32 cellular contexts compared by ENCODE assay signal in the genomic region with DNA sequence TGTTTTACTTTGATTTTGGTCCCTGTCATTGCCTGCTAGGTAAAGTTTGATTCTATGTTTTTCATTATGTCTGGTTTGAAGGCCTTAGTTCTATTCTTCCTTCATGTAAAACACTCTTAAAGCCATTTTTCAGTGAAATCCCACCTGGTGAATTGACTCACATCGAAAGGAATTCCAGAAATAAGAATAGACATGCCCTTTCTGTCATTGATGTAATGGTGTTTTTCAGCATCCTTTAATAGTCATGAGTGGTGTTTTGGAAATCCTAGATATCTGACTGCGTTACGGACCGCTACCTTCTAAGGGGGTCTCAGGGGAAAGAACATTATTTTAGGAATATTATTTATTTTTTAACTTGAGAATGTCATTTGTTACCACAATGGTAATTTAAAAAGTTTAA.
"Had no signal": no experiment of that assay in that cellular context is flagged by ENCODE, and none has a peak within 500 bp of the region (broad histone marks: within the 10 kb centered on the region; RNA-seq: fewer than 3 reads in every experiment).

No MANE protein-coding gene starts in this region.

- H3K27ac ChIP-seq: brain microvascular endothelial cell, cardiac muscle cell, colonic mucosa, gastrocnemius medialis, heart left ventricle had no signal

- ATAC-seq: activated CD4-positive, alpha-beta T cell treated with anti-CD3 and anti-CD28 coated beads for 36 hours; activated CD8-positive, alpha-beta T cell treated with anti-CD3 and anti-CD28 coated beads, Interleukin-2, amount 10 ng/mL, durations not matched to agents 7 days and 5 days; activated T-helper 17 cell treated with anti-CD3 and anti-CD28 coated beads, Interleukin-2, amount 50 U/mL, for 72 hours; esophagus mucosa; gastrocnemius medialis; heart left ventricle had no signal

- H3K27me3 ChIP-seq: brain microvascular endothelial cell, cardiac muscle cell, colonic mucosa, gastrocnemius medialis, heart left ventricle had no signal

- H3K27ac Mint-ChIP-seq: activated CD4-positive, alpha-beta memory T cell treated with anti-CD3 and anti-CD28 coated beads for 36 hours; activated CD4-positive, alpha-beta T cell treated with anti-CD3 and anti-CD28 coated beads for 36 hours; activated CD4-positive, alpha-beta T cell treated with anti-CD3 and anti-CD28 coated beads, Interleukin-2, amount 10 ng/mL, durations not matched to agents 24 days and 14 days; activated CD8-positive, alpha-beta T cell treated with anti-CD3 and anti-CD28 coated beads, Interleukin-2, amount 10 ng/mL, durations not matched to agents 7 days and 5 days; activated naive CD8-positive, alpha-beta T cell; activated T-cell treated with anti-CD3 and anti-CD28 coated beads, Interleukin-2, amount 50 U/mL, for 24 hours; activated T-helper 17 cell treated with anti-CD3 and anti-CD28 coated beads, Interleukin-2, amount 50 U/mL, for 72 hours had no signal

- H3K4me3 Mint-ChIP-seq: activated CD4-positive, alpha-beta memory T cell treated with anti-CD3 and anti-CD28 coated beads for 36 hours; activated CD4-positive, alpha-beta T cell treated with anti-CD3 and anti-CD28 coated beads for 36 hours; activated CD4-positive, alpha-beta T cell treated with anti-CD3 and anti-CD28 coated beads, Interleukin-2, amount 10 ng/mL, durations not matched to agents 24 days and 14 days; activated CD8-positive, alpha-beta T cell treated with anti-CD3 and anti-CD28 coated beads, Interleukin-2, amount 10 ng/mL, durations not matched to agents 7 days and 5 days; activated naive CD8-positive, alpha-beta T cell; activated T-cell treated with anti-CD3 and anti-CD28 coated beads, Interleukin-2, amount 50 U/mL, for 24 hours; activated T-helper 17 cell treated with anti-CD3 and anti-CD28 coated beads, Interleukin-2, amount 50 U/mL, for 72 hours had no signal

- H3K4me1 Mint-ChIP-seq: activated CD4-positive, alpha-beta T cell treated with anti-CD3 and anti-CD28 coated beads, Interleukin-2, amount 10 ng/mL, durations not matched to agents 24 days and 14 days; activated T-helper 17 cell treated with anti-CD3 and anti-CD28 coated beads, Interleukin-2, amount 50 U/mL, for 72 hours had no signal

- DNase-seq: activated CD4-positive, alpha-beta memory T cell treated with anti-CD3 and anti-CD28 coated beads for 36 hours; activated CD4-positive, alpha-beta T cell treated with anti-CD3 and anti-CD28 coated beads for 36 hours; activated CD4-positive, alpha-beta T cell treated with anti-CD3 and anti-CD28 coated beads, Interleukin-2, amount 10 ng/mL, durations not matched to agents 24 days and 14 days; activated CD4-positive, CD25-positive, alpha-beta regulatory T cell; activated CD4-positive, CD25-positive, alpha-beta regulatory T cell treated with anti-CD3 and anti-CD28 coated beads, Interleukin-2, amount 50 U/mL, for 72 hours; activated CD8-positive, alpha-beta memory T cell treated with anti-CD3 and anti-CD28 coated beads, Interleukin-2, amount 50 U/mL, for 48 hours; activated CD8-positive, alpha-beta T cell treated with anti-CD3 and anti-CD28 coated beads, Interleukin-2, amount 10 ng/mL, durations not matched to agents 7 days and 5 days; activated effector memory CD4-positive, alpha-beta T cell treated with Interleukin-2 at 50 U/mL for 16 hours; activated gamma-delta T cell treated with Interleukin-2 at 50 U/mL for 16 hours; activated naive CD4-positive, alpha-beta T cell treated with anti-CD3 and anti-CD28 coated beads, Interleukin-2, amount 50 U/mL, for 16 hours; activated naive CD4-positive, alpha-beta T cell treated with Interleukin-2 at 50 U/mL for 16 hours; activated T-cell treated with anti-CD3 and anti-CD28 coated beads for 4 hours; activated T-cell treated with anti-CD3 and anti-CD28 coated beads, Interleukin-2, amount 50 U/mL, for 24 hours; amniotic stem cell; anterior cingulate cortex; brain microvascular endothelial cell; central memory CD4-positive, alpha-beta T cell; cerebellar nuclear complex; colonic mucosa; effector CD8-positive, alpha-beta T cell; foreskin fibroblast; gastrocnemius medialis; glutamatergic neuron; heart left ventricle; T-helper 2 cell had no signal

- H3K9me3 ChIP-seq: colonic mucosa, gastrocnemius medialis had no signal

- H3K36me3 ChIP-seq: brain microvascular endothelial cell, cardiac muscle cell, colonic mucosa, gastrocnemius medialis, heart left ventricle had no signal

- H3K4me3 ChIP-seq: cardiac muscle cell, colonic mucosa, gastrocnemius medialis, heart left ventricle had no signal

- H3K4me1 ChIP-seq: colonic mucosa, gastrocnemius medialis, heart left ventricle had no signal

- FAIRE-seq: astrocyte, endometrium, endothelial cell of umbilical vein had no signal
